Comparison of ENCODE assay signal across 20 cellular contexts in the genomic region with DNA sequence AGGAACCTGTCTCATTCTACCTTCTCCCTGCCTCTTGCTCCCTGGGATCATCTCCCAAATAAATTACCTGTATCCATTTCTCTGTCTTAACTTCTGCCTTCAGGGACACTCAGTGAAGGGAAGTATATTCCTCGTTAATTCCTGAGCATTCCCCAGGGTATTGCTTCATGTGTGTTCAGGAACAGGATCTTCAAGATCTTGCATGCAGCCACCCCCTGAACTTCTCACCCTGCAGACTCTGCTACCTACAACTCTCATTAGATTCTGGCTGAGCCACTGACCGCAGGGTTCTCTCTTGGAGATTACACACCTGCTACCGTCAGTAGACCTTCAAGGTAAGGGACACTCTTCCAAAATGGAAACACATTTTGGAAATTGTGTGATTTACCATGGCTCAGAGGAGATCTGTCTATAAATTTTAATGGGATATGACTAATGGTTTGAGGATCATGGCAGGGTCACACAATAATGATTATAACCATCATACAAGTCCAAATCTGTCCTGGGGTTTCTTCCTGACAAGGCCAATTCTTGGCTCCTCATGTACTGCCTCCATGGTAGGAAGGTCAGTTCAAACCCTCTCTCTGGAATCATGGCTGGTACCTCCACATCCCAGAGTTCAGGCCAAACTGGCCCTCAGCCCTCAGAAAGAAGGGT. TPM values are rescaled to one million over a fixed set of nuclear protein-coding genes. Genes with fewer than 3 reads are reported as not detected.
DNase-seq lines count a peak whose midpoint lies in the region; ATAC-seq and TF ChIP-seq lines count a peak whose summit lies in the region.
"Had no signal": no experiment of that assay in that cellular context is flagged by ENCODE, and none has a peak within 500 bp of the region (broad histone marks: within the 10 kb centered on the region; RNA-seq: fewer than 3 reads in every experiment).

No MANE protein-coding gene starts in this region.

- intact Hi-C loops in A673 (cut with micrococcal nuclease; ENCODE audit: unreplicated experiment) = no loop called here
- intact Hi-C loops in CD8-positive, alpha-beta T cell (cut with DNase I, micrococcal nuclease) = no loop called here

- H3K27me3 Mint-ChIP-seq in CD8-positive, alpha-beta T cell (ENCODE audit: low read depth) = no peaks in the 10 kb centered on the region
- H3K27me3 Mint-ChIP-seq: activated naive CD8-positive, alpha-beta T cell treated with anti-CD3 and anti-CD28 coated beads for 36 hours had no signal

- POLR2A ChIA-PET in A673 (lab: Charles Lee; ENCODE audit: low non-redundant PET) = no interaction called here
- POLR2A ChIA-PET in CD8-positive, alpha-beta T cell (lab: Charles Lee) = no interaction called here

- no peak for ATAC-seq in CD8-positive, alpha-beta T cell
- no peak for ATAC-seq in HG03571 (IDR thresholded peaks at IDR 0.05; ENCODE audit: unreplicated experiment)

- CTCF ChIA-PET in A673 (lab: Charles Lee) = no interaction called here
- CTCF ChIA-PET in CD8-positive, alpha-beta T cell (lab: Charles Lee) = no interaction called here

- H3K9me3 ChIP-seq in A673 (ENCODE audit: low read depth, low read length, poor library complexity, severe bottlenecking) = peaks cover 5% of the 10 kb centered on the region
- H3K9me3 ChIP-seq in CD8-positive, alpha-beta T cell (ENCODE audit: low read length) = no peaks in the 10 kb centered on the region
- H3K9me3 ChIP-seq: uterus had no signal

- no peak overlapping the region for H3K27ac Mint-ChIP-seq in CD8-positive, alpha-beta T cell
- H3K27ac Mint-ChIP-seq: activated naive CD8-positive, alpha-beta T cell treated with anti-CD3 and anti-CD28 coated beads for 36 hours; activated T-helper 1 cell treated with anti-CD3 and anti-CD28 coated beads, Interleukin-12 subunit alpha, Interleukin-12 subunit beta, Interleukin-2, Interleukin-4 antibody, amounts not matched to agents 30 ng/mL and 10 ng/mL and 1 ng/mL, durations not matched to agents 14 hours and 24 hours and 36 hours; brain; neural progenitor cell had no signal

- TF ChIP-seq CTCF in A673 (conservative IDR thresholded peaks at IDR 0.05; ENCODE audit: low read depth, low read length) = no peak
- TF ChIP-seq CTCF in foreskin fibroblast (IDR thresholded peaks at IDR 0.05; ENCODE audit: low read depth, low read length) = no peak
- no peak for TF ChIP-seq CTCF in CD8-positive, alpha-beta T cell (IDR thresholded peaks at IDR 0.05)

- BruUV-seq in A673 (replicated peaks; lab: Mats Ljungman, UMichigan) = no TSS peak

- DNase-seq in A673 (ENCODE audit: low spot score) (peak; percentile 41), HPDE6-E6E7 (ENCODE audit: extremely low spot score) (peak; percentile 63), amniotic epithelial cell (ENCODE audit: low read depth) (peak; percentile 8), foreskin fibroblast (peak; percentile 50 to 73), NCI-H1048 (lab: John Stamatoyannopoulos, UW) (no peak)
- no peak for DNase-seq in CD8-positive, alpha-beta T cell
- DNase-seq in NK-92 treated with Interleukin-12 subunit alpha and Interleukin-12 subunit beta, amount 100 ng/mL, for 24 hours (lab: John Stamatoyannopoulos, UW) = no peak
- DNase-seq: activated naive CD8-positive, alpha-beta T cell treated with anti-CD3 and anti-CD28 coated beads for 36 hours; cortex of kidney; NCI-H1092; NCI-H2081 treated with DMSO at 0.1 percent for 48 hours; NCI-H524; substantia nigra; T-helper 2 cell; uterus had no signal

- no peaks in the 10 kb centered on the region for H3K9me3 Mint-ChIP-seq in CD8-positive, alpha-beta T cell
- H3K9me3 Mint-ChIP-seq: activated naive CD8-positive, alpha-beta T cell treated with anti-CD3 and anti-CD28 coated beads for 36 hours; activated T-helper 1 cell treated with anti-CD3 and anti-CD28 coated beads, Interleukin-12 subunit alpha, Interleukin-12 subunit beta, Interleukin-2, Interleukin-4 antibody, amounts not matched to agents 30 ng/mL and 10 ng/mL and 1 ng/mL, durations not matched to agents 14 hours and 24 hours and 36 hours had no signal

- H3K4me1 ChIP-seq in A673 (ENCODE audit: insufficient read depth, low read length, poor library complexity, severe bottlenecking) = no peaks in the 10 kb centered on the region
- H3K4me1 ChIP-seq in CD8-positive, alpha-beta T cell (ENCODE audit: insufficient read depth, low read length) = no peaks in the 10 kb centered on the region
- H3K4me1 ChIP-seq: neural progenitor cell, uterus had no signal

- H3K36me3 ChIP-seq in A673 (ENCODE audit: insufficient read depth, low read length, poor library complexity, severe bottlenecking) = no peaks in the 10 kb centered on the region
- no peaks in the 10 kb centered on the region for H3K36me3 ChIP-seq in CD8-positive, alpha-beta T cell (ENCODE audit: insufficient read depth, low read length)
- H3K36me3 ChIP-seq: neural progenitor cell, uterus had no signal

- H3K27ac ChIP-seq in A673 (ENCODE audit: low read depth, low read length, poor library complexity, severe bottlenecking) = no peak overlapping the region
- no peak overlapping the region for H3K27ac ChIP-seq in CD8-positive, alpha-beta T cell (ENCODE audit: low read depth, low read length)
- H3K27ac ChIP-seq: HL-60, neural progenitor cell, uterus had no signal

- H3K4me3 Mint-ChIP-seq in CD8-positive, alpha-beta T cell = no peak overlapping the region
- H3K4me3 Mint-ChIP-seq: activated naive CD8-positive, alpha-beta T cell treated with anti-CD3 and anti-CD28 coated beads for 36 hours; activated T-helper 1 cell treated with anti-CD3 and anti-CD28 coated beads, Interleukin-12 subunit alpha, Interleukin-12 subunit beta, Interleukin-2, Interleukin-4 antibody, amounts not matched to agents 30 ng/mL and 10 ng/mL and 1 ng/mL, durations not matched to agents 14 hours and 24 hours and 36 hours; brain; neural progenitor cell had no signal

- no peaks in the 10 kb centered on the region for H3K36me3 Mint-ChIP-seq in CD8-positive, alpha-beta T cell
- H3K36me3 Mint-ChIP-seq: activated naive CD8-positive, alpha-beta T cell treated with anti-CD3 and anti-CD28 coated beads for 36 hours; brain; neural progenitor cell had no signal

- H3K4me1 Mint-ChIP-seq in CD8-positive, alpha-beta T cell (ENCODE audit: low read depth) = no peaks in the 10 kb centered on the region
- H3K4me1 Mint-ChIP-seq: activated naive CD8-positive, alpha-beta T cell treated with anti-CD3 and anti-CD28 coated beads for 36 hours; brain; neural progenitor cell had no signal

- H3K27me3 ChIP-seq in A673 (replicated peaks; ENCODE audit: insufficient read depth, low read depth, low read length, poor library complexity) = no peaks in the 10 kb centered on the region
- H3K27me3 ChIP-seq in CD8-positive, alpha-beta T cell (ENCODE audit: insufficient read depth, low read length) = no peaks in the 10 kb centered on the region
- H3K27me3 ChIP-seq: neural progenitor cell, uterus had no signal

- H3K4me3 ChIP-seq in A673 (ENCODE audit: low read depth, low read length, poor library complexity, severe bottlenecking) (no peak overlapping the region), foreskin fibroblast (ENCODE audit: low read depth in 1 of 2, low read length in 2 of 2) (no peak overlapping the region)
- no peak overlapping the region for H3K4me3 ChIP-seq in CD8-positive, alpha-beta T cell (ENCODE audit: low read depth, low read length)
- H3K4me3 ChIP-seq: neural progenitor cell, uterus had no signal

RNA-seq across cellular contexts. Expression of a gene that starts 38.9 kb away (rescaled TPM):
- 16.7 and 23.1 TPM in 2 replicates for total RNA-seq in A673 (2021)
- total RNA-seq in CD8-positive, alpha-beta T cell = 10 to 100 TPM; 34.0 to 35.5 TPM

Comparison
In these comparisons a context has a peak if more than half of its experiments do, and no peak if none do; other contexts are left out.
1. DNase-seq: peak in A673 (single experiment), HPDE6-E6E7 (single experiment), amniotic epithelial cell (single experiment) and foreskin fibroblast (2 of 2); none in CD8-positive, alpha-beta T cell (0 of 7), NCI-H1048 (single experiment) and NK-92 treated with Interleukin-12 subunit alpha and Interleukin-12 subunit beta, amount 100 ng/mL, for 24 hours (single experiment).